ENCODE assay signal across 1 cellular context in the genomic region with DNA sequence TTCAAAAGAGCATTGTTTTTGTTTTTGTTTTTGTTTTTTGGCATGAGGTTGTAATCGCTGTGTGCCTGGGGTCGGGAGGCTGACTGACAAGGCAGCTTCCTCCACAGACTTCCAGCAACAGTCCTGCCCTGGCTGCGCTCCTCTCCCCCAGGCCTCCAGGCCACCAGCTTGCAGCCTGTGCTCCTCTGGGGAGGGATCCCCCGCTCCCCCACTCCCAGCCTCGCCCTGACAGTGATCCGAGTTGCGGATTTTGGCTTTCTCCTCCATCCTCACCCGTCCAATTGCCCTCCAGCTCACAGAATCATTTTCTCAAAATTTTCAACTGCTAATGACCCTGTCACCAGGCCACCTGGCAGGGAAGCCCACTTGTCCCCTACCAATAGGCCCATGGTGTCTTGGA.
TF ChIP-seq lines count a peak whose summit lies in the region.

No MANE protein-coding gene starts in this region.

TF ChIP-seq in GM23338, 12 proteins besides CTCF, POLR2A, EP300 and RAD21 (continued from another document):
- TF ChIP-seq, protein P1, sequence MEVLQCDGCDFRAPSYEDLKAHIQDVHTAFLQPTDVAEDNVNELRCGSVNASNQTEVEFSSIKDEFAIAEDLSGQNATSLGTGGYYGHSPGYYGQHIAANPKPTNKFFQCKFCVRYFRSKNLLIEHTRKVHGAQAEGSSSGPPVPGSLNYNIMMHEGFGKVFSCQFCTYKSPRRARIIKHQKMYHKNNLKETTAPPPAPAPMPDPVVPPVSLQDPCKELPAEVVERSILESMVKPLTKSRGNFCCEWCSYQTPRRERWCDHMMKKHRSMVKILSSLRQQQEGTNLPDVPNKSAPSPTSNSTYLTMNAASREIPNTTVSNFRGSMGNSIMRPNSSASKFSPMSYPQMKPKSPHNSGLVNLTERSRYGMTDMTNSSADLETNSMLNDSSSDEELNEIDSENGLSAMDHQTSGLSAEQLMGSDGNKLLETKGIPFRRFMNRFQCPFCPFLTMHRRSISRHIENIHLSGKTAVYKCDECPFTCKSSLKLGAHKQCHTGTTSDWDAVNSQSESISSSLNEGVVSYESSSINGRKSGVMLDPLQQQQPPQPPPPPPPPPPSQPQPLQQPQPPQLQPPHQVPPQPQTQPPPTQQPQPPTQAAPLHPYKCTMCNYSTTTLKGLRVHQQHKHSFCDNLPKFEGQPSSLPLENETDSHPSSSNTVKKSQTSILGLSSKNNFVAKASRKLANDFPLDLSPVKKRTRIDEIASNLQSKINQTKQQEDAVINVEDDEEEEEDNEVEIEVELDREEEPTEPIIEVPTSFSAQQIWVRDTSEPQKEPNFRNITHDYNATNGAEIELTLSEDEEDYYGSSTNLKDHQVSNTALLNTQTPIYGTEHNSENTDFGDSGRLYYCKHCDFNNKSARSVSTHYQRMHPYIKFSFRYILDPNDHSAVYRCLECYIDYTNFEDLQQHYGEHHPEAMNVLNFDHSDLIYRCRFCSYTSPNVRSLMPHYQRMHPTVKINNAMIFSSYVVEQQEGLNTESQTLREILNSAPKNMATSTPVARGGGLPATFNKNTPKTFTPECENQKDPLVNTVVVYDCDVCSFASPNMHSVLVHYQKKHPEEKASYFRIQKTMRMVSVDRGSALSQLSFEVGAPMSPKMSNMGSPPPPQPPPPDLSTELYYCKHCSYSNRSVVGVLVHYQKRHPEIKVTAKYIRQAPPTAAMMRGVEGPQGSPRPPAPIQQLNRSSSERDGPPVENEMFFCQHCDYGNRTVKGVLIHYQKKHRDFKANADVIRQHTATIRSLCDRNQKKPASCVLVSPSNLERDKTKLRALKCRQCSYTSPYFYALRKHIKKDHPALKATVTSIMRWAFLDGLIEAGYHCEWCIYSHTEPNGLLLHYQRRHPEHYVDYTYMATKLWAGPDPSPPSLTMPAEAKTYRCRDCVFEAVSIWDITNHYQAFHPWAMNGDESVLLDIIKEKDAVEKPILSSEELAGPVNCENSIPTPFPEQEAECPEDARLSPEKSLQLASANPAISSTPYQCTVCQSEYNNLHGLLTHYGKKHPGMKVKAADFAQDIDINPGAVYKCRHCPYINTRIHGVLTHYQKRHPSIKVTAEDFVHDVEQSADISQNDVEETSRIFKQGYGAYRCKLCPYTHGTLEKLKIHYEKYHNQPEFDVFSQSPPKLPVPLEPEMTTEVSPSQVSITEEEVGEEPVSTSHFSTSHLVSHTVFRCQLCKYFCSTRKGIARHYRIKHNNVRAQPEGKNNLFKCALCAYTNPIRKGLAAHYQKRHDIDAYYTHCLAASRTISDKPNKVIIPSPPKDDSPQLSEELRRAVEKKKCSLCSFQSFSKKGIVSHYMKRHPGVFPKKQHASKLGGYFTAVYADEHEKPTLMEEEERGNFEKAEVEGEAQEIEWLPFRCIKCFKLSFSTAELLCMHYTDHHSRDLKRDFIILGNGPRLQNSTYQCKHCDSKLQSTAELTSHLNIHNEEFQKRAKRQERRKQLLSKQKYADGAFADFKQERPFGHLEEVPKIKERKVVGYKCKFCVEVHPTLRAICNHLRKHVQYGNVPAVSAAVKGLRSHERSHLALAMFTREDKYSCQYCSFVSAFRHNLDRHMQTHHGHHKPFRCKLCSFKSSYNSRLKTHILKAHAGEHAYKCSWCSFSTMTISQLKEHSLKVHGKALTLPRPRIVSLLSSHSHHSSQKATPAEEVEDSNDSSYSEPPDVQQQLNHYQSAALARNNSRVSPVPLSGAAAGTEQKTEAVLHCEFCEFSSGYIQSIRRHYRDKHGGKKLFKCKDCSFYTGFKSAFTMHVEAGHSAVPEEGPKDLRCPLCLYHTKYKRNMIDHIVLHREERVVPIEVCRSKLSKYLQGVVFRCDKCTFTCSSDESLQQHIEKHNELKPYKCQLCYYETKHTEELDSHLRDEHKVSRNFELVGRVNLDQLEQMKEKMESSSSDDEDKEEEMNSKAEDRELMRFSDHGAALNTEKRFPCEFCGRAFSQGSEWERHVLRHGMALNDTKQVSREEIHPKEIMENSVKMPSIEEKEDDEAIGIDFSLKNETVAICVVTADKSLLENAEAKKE (CRISPR knock-in tag; IDR thresholded peaks at IDR 0.05) = no peak
- TF ChIP-seq STAT1 (IDR thresholded peaks at IDR 0.05; ENCODE audit: unreplicated experiment) = no peak
- no peak for TF ChIP-seq ZNF114 (CRISPR knock-in tag; IDR thresholded peaks at IDR 0.05)
- no peak for TF ChIP-seq CREB1 (CRISPR knock-in tag; IDR thresholded peaks at IDR 0.05; ENCODE audit: low read depth)
- no peak for TF ChIP-seq ZNF331 (CRISPR knock-in tag; IDR thresholded peaks at IDR 0.05; ENCODE audit: low read depth)
- TF ChIP-seq EZH2phosphoT487 (IDR thresholded peaks at IDR 0.05; ENCODE audit: unreplicated experiment) = no peak
- no peak for TF ChIP-seq POLR2AphosphoS5 (IDR thresholded peaks at IDR 0.05; ENCODE audit: low read depth)
- TF ChIP-seq NANOG (IDR thresholded peaks at IDR 0.05; ENCODE audit: borderline replicate concordance) = no peak
- no peak for TF ChIP-seq EZH2 (IDR thresholded peaks at IDR 0.05; ENCODE audit: low read depth, unreplicated experiment)
- TF ChIP-seq, protein P2, sequence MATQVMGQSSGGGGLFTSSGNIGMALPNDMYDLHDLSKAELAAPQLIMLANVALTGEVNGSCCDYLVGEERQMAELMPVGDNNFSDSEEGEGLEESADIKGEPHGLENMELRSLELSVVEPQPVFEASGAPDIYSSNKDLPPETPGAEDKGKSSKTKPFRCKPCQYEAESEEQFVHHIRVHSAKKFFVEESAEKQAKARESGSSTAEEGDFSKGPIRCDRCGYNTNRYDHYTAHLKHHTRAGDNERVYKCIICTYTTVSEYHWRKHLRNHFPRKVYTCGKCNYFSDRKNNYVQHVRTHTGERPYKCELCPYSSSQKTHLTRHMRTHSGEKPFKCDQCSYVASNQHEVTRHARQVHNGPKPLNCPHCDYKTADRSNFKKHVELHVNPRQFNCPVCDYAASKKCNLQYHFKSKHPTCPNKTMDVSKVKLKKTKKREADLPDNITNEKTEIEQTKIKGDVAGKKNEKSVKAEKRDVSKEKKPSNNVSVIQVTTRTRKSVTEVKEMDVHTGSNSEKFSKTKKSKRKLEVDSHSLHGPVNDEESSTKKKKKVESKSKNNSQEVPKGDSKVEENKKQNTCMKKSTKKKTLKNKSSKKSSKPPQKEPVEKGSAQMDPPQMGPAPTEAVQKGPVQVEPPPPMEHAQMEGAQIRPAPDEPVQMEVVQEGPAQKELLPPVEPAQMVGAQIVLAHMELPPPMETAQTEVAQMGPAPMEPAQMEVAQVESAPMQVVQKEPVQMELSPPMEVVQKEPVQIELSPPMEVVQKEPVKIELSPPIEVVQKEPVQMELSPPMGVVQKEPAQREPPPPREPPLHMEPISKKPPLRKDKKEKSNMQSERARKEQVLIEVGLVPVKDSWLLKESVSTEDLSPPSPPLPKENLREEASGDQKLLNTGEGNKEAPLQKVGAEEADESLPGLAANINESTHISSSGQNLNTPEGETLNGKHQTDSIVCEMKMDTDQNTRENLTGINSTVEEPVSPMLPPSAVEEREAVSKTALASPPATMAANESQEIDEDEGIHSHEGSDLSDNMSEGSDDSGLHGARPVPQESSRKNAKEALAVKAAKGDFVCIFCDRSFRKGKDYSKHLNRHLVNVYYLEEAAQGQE (IDR thresholded peaks at IDR 0.05; ENCODE audit: unreplicated experiment) = no peak
- TF ChIP-seq JUNB (IDR thresholded peaks at IDR 0.05; ENCODE audit: unreplicated experiment) = no peak
